16 cellular contexts compared by ENCODE assay signal in the genomic region with DNA sequence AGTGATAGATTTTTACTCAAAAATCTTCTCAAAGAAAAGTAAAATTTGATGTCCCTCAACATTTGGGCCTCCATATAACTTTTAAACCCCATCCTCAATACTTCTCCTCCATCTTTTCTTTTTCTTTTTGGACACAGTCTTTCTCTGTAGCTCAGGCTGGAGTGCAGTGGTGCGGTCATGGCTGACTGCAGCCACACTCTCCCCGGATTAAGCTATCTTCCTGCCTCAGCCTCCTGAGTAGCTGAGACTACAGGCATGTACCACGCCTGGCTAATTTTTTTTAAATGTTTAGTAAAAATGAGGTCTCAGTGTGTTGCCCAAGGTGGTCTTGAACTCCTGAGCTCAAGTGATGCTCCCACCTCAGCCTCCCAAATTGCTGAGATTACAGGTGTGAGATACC. TPM values are rescaled to one million over a fixed set of nuclear protein-coding genes. Genes with fewer than 3 reads are reported as not detected.
DNase-seq lines count a peak whose midpoint lies in the region; ATAC-seq and TF ChIP-seq lines count a peak whose summit lies in the region.
"Had no signal": no experiment of that assay in that cellular context is flagged by ENCODE, and none has a peak within 500 bp of the region (broad histone marks: within the 10 kb centered on the region; RNA-seq: fewer than 3 reads in every experiment).

No MANE protein-coding gene starts in this region.

- ATAC-seq in GM19023 (IDR thresholded peaks at IDR 0.05; ENCODE audit: unreplicated experiment) (peak; percentile 51), HG02759 (IDR thresholded peaks at IDR 0.05; ENCODE audit: unreplicated experiment) (peak; percentile 58), mucosa of descending colon (no peak)
- ATAC-seq: HCT116 had no signal

- no peaks in the 10 kb centered on the region for H3K9me3 ChIP-seq in OCI-LY1 (ENCODE audit: low read length)
- H3K9me3 ChIP-seq in thyroid gland = no peaks in the 10 kb centered on the region
- no peaks in the 10 kb centered on the region for H3K9me3 ChIP-seq in mucosa of descending colon
- H3K9me3 ChIP-seq: colonic mucosa, esophagus muscularis mucosa had no signal

- peaks cover 91% of the 10 kb centered on the region for H3K79me2 ChIP-seq in OCI-LY1 (ENCODE audit: insufficient read depth, low read length)

- H3K4me2 ChIP-seq in OCI-LY1 (ENCODE audit: low read length) = peak overlapping the region; percentile 49

- WGBS in thyroid gland, 2 donors = 55 to 58% methylated on average over 3 of the region's 3 CpGs

- peaks cover 60% of the 10 kb centered on the region for H3K4me1 ChIP-seq in OCI-LY1 (ENCODE audit: insufficient read depth, low read length, severe bottlenecking)
- peaks cover 29 to 30% of the 10 kb centered on the region in 2 donors for H3K4me1 ChIP-seq in thyroid gland
- peaks cover 3% of the 10 kb centered on the region for H3K4me1 ChIP-seq in mucosa of descending colon (ENCODE audit: low read depth)
- H3K4me1 ChIP-seq: colonic mucosa had no signal

- no peaks in the 10 kb centered on the region for H3K36me3 ChIP-seq in OCI-LY1 (ENCODE audit: insufficient read depth, low read length)
- H3K36me3 ChIP-seq in thyroid gland = no peaks in the 10 kb centered on the region
- H3K36me3 ChIP-seq in mucosa of descending colon (ENCODE audit: low read depth) = no peaks in the 10 kb centered on the region
- H3K36me3 ChIP-seq: colonic mucosa, esophagus muscularis mucosa, left ventricle myocardium inferior had no signal

- H3K27ac ChIP-seq in OCI-LY1 (ENCODE audit: low read depth, low read length, poor library complexity, severe bottlenecking) = peak overlapping the region; percentile 66
- H3K27ac ChIP-seq in thyroid gland = no peak overlapping the region
- H3K27ac ChIP-seq: colonic mucosa, esophagus muscularis mucosa, left ventricle myocardium inferior had no signal

- H4K20me1 ChIP-seq in OCI-LY1 (ENCODE audit: insufficient read depth, low read length) = no peaks in the 10 kb centered on the region

- DNase-seq in thyroid gland (peak; percentile 6 to 9), NOMO-1 treated with dmso at 0.1 percent for 144 hours (lab: John Stamatoyannopoulos, UW; ENCODE audit: unreplicated experiment) (no peak), mucosa of descending colon (no peak), NCI-H2196 treated with DMSO at 0.1 percent for 48 hours (lab: John Stamatoyannopoulos, UW; ENCODE audit: unreplicated experiment) (no peak)
- DNase-seq: activated CD4-positive, alpha-beta T cell treated with anti-CD3 and anti-CD28 coated beads for 1 hour; amygdala; colonic mucosa; COR-L47; hippocampal formation; left ventricle myocardium inferior; NCI-H2081 treated with DMSO at 0.1 percent for 48 hours had no signal

- H3K27me3 ChIP-seq in OCI-LY1 (ENCODE audit: insufficient read depth, low read length) (no peaks in the 10 kb centered on the region), thyroid gland (no peaks in the 10 kb centered on the region)
- H3K27me3 ChIP-seq: colonic mucosa, esophagus muscularis mucosa had no signal

- no peak overlapping the region for H2AFZ ChIP-seq in OCI-LY1 (ENCODE audit: low read length)

- H3K9ac ChIP-seq in OCI-LY1 (ENCODE audit: low read length) = no peak overlapping the region

- H3K4me3 ChIP-seq in OCI-LY1 (ENCODE audit: low read depth, low read length, poor library complexity, severe bottlenecking) = peak overlapping the region; percentile 34
- H3K4me3 ChIP-seq in thyroid gland (replicated peaks in 1 of 3) = no peak overlapping the region
- H3K4me3 ChIP-seq in mucosa of descending colon = no peak overlapping the region
- H3K4me3 ChIP-seq: colonic mucosa, esophagus muscularis mucosa, left ventricle myocardium inferior had no signal

- H3K9me2 ChIP-seq in OCI-LY1 (ENCODE audit: low read depth, low read length) = no peaks in the 10 kb centered on the region

- H3F3A ChIP-seq in OCI-LY1 (ENCODE audit: insufficient read depth, low read length) = no peaks in the 10 kb centered on the region

- TF ChIP-seq POLR2A in thyroid gland (IDR thresholded peaks at IDR 0.05) = no peak

- intact Hi-C loops in thyroid gland (cut with DNase I) (no loop called here), mucosa of descending colon (cut with DNase I, micrococcal nuclease) (no loop called here)

- no peak for TF ChIP-seq CTCF in OCI-LY1 (IDR thresholded peaks at IDR 0.05; ENCODE audit: low read length)
- no peak for TF ChIP-seq CTCF in thyroid gland (IDR thresholded peaks at IDR 0.05)
- no peak for TF ChIP-seq CTCF in mucosa of descending colon (IDR thresholded peaks at IDR 0.05)

RNA-seq across cellular contexts. Expression of a gene that starts 33.1 kb away (rescaled TPM):
- 10 to 100 TPM; 35.0 to 69.5 (median 48.1) TPM for total RNA-seq in thyroid gland
- 10 to 100 TPM; 24.0 to 41.5 (median 36.5) TPM for total RNA-seq in mucosa of descending colon

Comparison
In these comparisons a context has a peak if more than half of its experiments do, and no peak if none do; other contexts are left out.
1. DNase-seq: peak in thyroid gland (2 of 2); none in NOMO-1 treated with dmso at 0.1 percent for 144 hours (single experiment), mucosa of descending colon (0 of 3) and NCI-H2196 treated with DMSO at 0.1 percent for 48 hours (single experiment).